In genomic region chrX:8673211-8673610, GRCh38 we compare ENCODE assay signal across 21 cellular contexts. TPM values are rescaled to one million over a fixed set of nuclear protein-coding genes. Genes with fewer than 3 reads are reported as not detected.
A peak's percentile ranks its signal among the peaks of the same experiment; 100 is the strongest.
DNase-seq lines count a peak whose midpoint lies in the region; ATAC-seq, FAIRE-seq and TF ChIP-seq lines count a peak whose summit lies in the region.
"Had no signal": no experiment of that assay in that cellular context is flagged by ENCODE, and none has a peak within 500 bp of the region (broad histone marks: within the 10 kb centered on the region; RNA-seq: fewer than 3 reads in every experiment).

No MANE protein-coding gene starts in this region.

- H3K9me3 Mint-ChIP-seq in activated T-helper 1 cell treated with anti-CD3 and anti-CD28 coated beads, Interleukin-12 subunit alpha, Interleukin-12 subunit beta, Interleukin-2, Interleukin-4 antibody, amounts not matched to agents 30 ng/mL and 10 ng/mL and 1 ng/mL, durations not matched to agents 14 hours and 24 hours and 36 hours = no peaks in the 10 kb centered on the region

- no peaks in the 10 kb centered on the region for H3K36me3 Mint-ChIP-seq in activated T-helper 1 cell treated with anti-CD3 and anti-CD28 coated beads, Interleukin-12 subunit alpha, Interleukin-12 subunit beta, Interleukin-2, Interleukin-4 antibody, amounts not matched to agents 30 ng/mL and 10 ng/mL and 1 ng/mL, durations not matched to agents 14 hours and 24 hours and 36 hours (ENCODE audit: low read depth)
- H3K36me3 Mint-ChIP-seq: CD4-positive, alpha-beta memory T cell had no signal

- ATAC-seq in GM21447 (IDR thresholded peaks at IDR 0.05; ENCODE audit: unreplicated experiment) = no peak
- ATAC-seq: A549 had no signal

- H3K9me3 ChIP-seq in HUES48 (ENCODE audit: control insufficient read depth, insufficient read depth, low read length) (no peaks in the 10 kb centered on the region), stomach (no peaks in the 10 kb centered on the region)
- H3K9me3 ChIP-seq: A549, Peyer's patch had no signal

- no peaks in the 10 kb centered on the region for H3K27me3 Mint-ChIP-seq in activated T-helper 1 cell treated with anti-CD3 and anti-CD28 coated beads, Interleukin-12 subunit alpha, Interleukin-12 subunit beta, Interleukin-2, Interleukin-4 antibody, amounts not matched to agents 30 ng/mL and 10 ng/mL and 1 ng/mL, durations not matched to agents 14 hours and 24 hours and 36 hours (ENCODE audit: insufficient read depth)

- H3K27ac ChIP-seq in HUES48 (ENCODE audit: low read depth, low read length) (peak overlapping the region; percentile 48), coronary artery (peak overlapping the region; percentile 29 to 65), stomach (no peak overlapping the region)
- H3K27ac ChIP-seq: A549, Peyer's patch had no signal

- H3K4me3 Mint-ChIP-seq in activated T-helper 1 cell treated with anti-CD3 and anti-CD28 coated beads, Interleukin-12 subunit alpha, Interleukin-12 subunit beta, Interleukin-2, Interleukin-4 antibody, amounts not matched to agents 30 ng/mL and 10 ng/mL and 1 ng/mL, durations not matched to agents 14 hours and 24 hours and 36 hours = no peak overlapping the region
- H3K4me3 Mint-ChIP-seq: CD4-positive, alpha-beta memory T cell had no signal

- H3K27me3 ChIP-seq in HUES48 (ENCODE audit: control insufficient read depth, insufficient read depth, low read length) (no peaks in the 10 kb centered on the region), stomach (no peaks in the 10 kb centered on the region)
- H3K27me3 ChIP-seq: Peyer's patch had no signal

- WGBS in stomach, 5 donors = 59 to 82% (median 72%) methylated on average over 5 of the region's 5 CpGs

- intact Hi-C loops in activated T-helper 1 cell treated with anti-CD3 and anti-CD28 coated beads, Interleukin-12 subunit alpha, Interleukin-12 subunit beta, Interleukin-2, Interleukin-4 antibody, amounts not matched to agents 30 ng/mL and 10 ng/mL and 1 ng/mL, durations not matched to agents 14 hours and 24 hours and 36 hours (cut with micrococcal nuclease) = no loop called here
- intact Hi-C loops in stomach (cut with DNase I; ENCODE audit: low total_unique reads) = no loop called here

- no peak for TF ChIP-seq EP300 in stomach (IDR thresholded peaks at IDR 0.05)

- H3K9ac ChIP-seq in HUES48 (ENCODE audit: low read depth, low read length) = no peak overlapping the region

- DNase-seq in GM19239 (ENCODE audit: insufficient read length, low spot score) (no peak), coronary artery (ENCODE audit: low spot score) (no peak), globus pallidus (ENCODE audit: low spot score) (peak; percentile 15), NCI-H526 (lab: John Stamatoyannopoulos, UW) (no peak), stomach (no peak)
- DNase-seq in activated T-helper 1 cell treated with anti-CD3 and anti-CD28 coated beads, Interleukin-12 subunit alpha, Interleukin-12 subunit beta, Interleukin-2, Interleukin-4 antibody, amounts not matched to agents 30 ng/mL and 10 ng/mL and 1 ng/mL, durations not matched to agents 14 hours and 24 hours and 36 hours (ENCODE audit: low spot score) = no peak
- DNase-seq: CD4-positive, alpha-beta memory T cell; DMS153; GDM1; H7; KG1; NCI-H1417 treated with DMSO at 0.1 percent for 48 hours; NCI-H1930; NCI-H748 treated with DMSO at 0.1 percent for 48 hours; NK-92 treated with Interleukin-12 subunit alpha and Interleukin-12 subunit beta, amount 100 ng/mL, for 24 hours; Peyer's patch had no signal

- FAIRE-seq in GM19239 (lab: Jason Lieb, UNC) = peak; percentile 53

- peaks cover 13% of the 10 kb centered on the region for H3K36me3 ChIP-seq in HUES48 (ENCODE audit: control insufficient read depth, insufficient read depth, low read length)
- no peaks in the 10 kb centered on the region for H3K36me3 ChIP-seq in stomach
- H3K36me3 ChIP-seq: Peyer's patch had no signal

- no peak overlapping the region for H3K27ac Mint-ChIP-seq in activated T-helper 1 cell treated with anti-CD3 and anti-CD28 coated beads, Interleukin-12 subunit alpha, Interleukin-12 subunit beta, Interleukin-2, Interleukin-4 antibody, amounts not matched to agents 30 ng/mL and 10 ng/mL and 1 ng/mL, durations not matched to agents 14 hours and 24 hours and 36 hours
- H3K27ac Mint-ChIP-seq: CD4-positive, alpha-beta memory T cell had no signal

- H3K4me1 Mint-ChIP-seq in activated T-helper 1 cell treated with anti-CD3 and anti-CD28 coated beads, Interleukin-12 subunit alpha, Interleukin-12 subunit beta, Interleukin-2, Interleukin-4 antibody, amounts not matched to agents 30 ng/mL and 10 ng/mL and 1 ng/mL, durations not matched to agents 14 hours and 24 hours and 36 hours (ENCODE audit: low read depth) = no peaks in the 10 kb centered on the region
- H3K4me1 Mint-ChIP-seq: CD4-positive, alpha-beta memory T cell had no signal

- peaks cover 46% of the 10 kb centered on the region for H3K4me1 ChIP-seq in HUES48 (ENCODE audit: control insufficient read depth, insufficient read depth, low read length)
- no peaks in the 10 kb centered on the region for H3K4me1 ChIP-seq in stomach
- H3K4me1 ChIP-seq: A549, Peyer's patch had no signal

- TF ChIP-seq CTCF in coronary artery (IDR thresholded peaks at IDR 0.05) = no peak
- TF ChIP-seq CTCF in stomach (IDR thresholded peaks at IDR 0.05) = no peak

- TF ChIP-seq POLR2A in stomach (IDR thresholded peaks at IDR 0.05) = no peak

- no peak overlapping the region for H3K4me3 ChIP-seq in HUES48 (ENCODE audit: low read depth, low read length)
- H3K4me3 ChIP-seq in coronary artery = no peak overlapping the region
- no peak overlapping the region for H3K4me3 ChIP-seq in stomach
- H3K4me3 ChIP-seq: A549, Peyer's patch had no signal

RNA-seq across cellular contexts. Expression of gene ANOS1, which starts 58.7 kb away (rescaled TPM):
- not detected in 2 replicates for total RNA-seq in activated T-helper 1 cell treated with anti-CD3 and anti-CD28 coated beads, Interleukin-12 subunit alpha, Interleukin-12 subunit beta, Interleukin-2, Interleukin-4 antibody, amounts not matched to agents 30 ng/mL and 10 ng/mL and 1 ng/mL, durations not matched to agents 14 hours and 24 hours and 36 hours
- total RNA-seq in stomach = 10 to 100 TPM in 1 of 5 donors, 1 to 10 TPM in 2, not detected in 2; 1.8 to 10.8 (median 2.0) TPM
- polyA plus RNA-seq in stomach = 1 to 10 TPM in 1 of 3 donors, under 1 TPM in 1, not detected in 1; 0.12 to 1.3 TPM
- total RNA-seq: Daoy, NCI-H460 had no signal
- polyA plus RNA-seq: CD4-positive, alpha-beta memory T cell had no signal

Comparison
In these comparisons a context has a peak if more than half of its experiments do, and no peak if none do; other contexts are left out.
1. H3K27ac ChIP-seq: peak in HUES48 (single experiment) and coronary artery (2 of 2); none in stomach (0 of 5).